ENCODE assay signal across 8 cellular contexts in the genomic region with DNA sequence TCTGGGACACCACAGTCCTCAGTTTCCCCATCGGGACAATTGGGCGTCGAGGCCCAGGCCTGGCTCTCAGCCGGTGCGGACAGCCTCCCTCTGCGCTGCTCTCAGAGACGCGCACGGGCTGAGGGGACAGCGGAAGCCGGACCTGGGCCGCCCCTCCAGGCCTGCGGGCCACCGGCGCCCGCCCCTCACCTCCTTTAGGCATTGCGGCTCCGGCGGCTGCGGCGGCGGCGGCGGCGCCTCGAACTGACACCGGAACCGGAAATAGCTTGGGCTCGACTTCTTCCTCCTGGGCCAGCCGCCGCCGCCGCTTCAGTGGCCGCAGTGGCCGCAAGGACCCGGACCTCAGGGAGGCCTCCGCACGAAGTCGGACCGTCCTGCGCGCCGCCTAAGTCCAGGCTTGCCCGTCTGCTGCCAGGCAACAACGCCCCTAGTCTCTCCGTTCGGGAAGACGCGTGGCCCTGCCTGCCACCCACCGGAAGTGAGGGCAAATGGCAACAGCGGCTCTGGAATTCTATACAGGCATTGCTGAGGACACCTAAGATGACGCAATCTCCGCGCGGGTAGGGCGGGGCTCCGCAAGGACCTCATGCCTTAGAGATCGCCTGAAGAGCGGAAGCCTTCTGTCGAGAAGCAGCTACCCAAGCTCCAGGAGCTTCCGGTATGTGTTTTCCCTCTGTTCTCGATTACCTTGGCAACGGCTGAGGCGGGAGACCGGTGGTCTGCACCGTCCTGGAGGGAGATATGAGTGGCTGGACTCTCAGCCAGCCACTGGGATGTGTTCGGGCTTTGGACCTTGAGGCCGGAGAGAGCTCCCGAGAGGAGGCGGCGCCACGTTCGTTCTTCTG. TPM values are rescaled to one million over a fixed set of nuclear protein-coding genes. Genes with fewer than 3 reads are reported as not detected.
DNase-seq lines count a peak whose midpoint lies in the region; TF ChIP-seq lines count a peak whose summit lies in the region.

TSS of gene BUD31 (plus strand) at position 623 of the 845 bp plus-strand sequence. CDS start 2,124 bp downstream, outside the sequence.
TSS of gene PDAP1 (minus strand) at position 251 of the 845 bp plus-strand sequence. CDS start at position 202, 49 bp downstream.

- peak within 1 kb of the TSS; percentile 91 for H3K56ac ChIP-seq in H9 (ENCODE audit: insufficient read length, low read depth, low read length)

- H3K18ac ChIP-seq in H9 (ENCODE audit: insufficient read length, low read depth, low read length) = peak within 1 kb of the TSS; percentile 100

- no peaks in the 10 kb centered on the region for H3K27me3 Mint-ChIP-seq in H9 (ENCODE audit: low read depth)
- H3K27me3 Mint-ChIP-seq in neural crest cell (ENCODE audit: low read depth) = no peaks in the 10 kb centered on the region

- peak within 1 kb of the TSS; percentile 100 for H2BK5ac ChIP-seq in H9 (ENCODE audit: insufficient read length, low read length)

- H3K27ac ChIP-seq in H9 (ENCODE audit: insufficient read length, low read depth, low read length) (peak within 1 kb of the TSS; percentile 94), stomach smooth muscle (ENCODE audit: low read length) (peak within 1 kb of the TSS; percentile 98)

- H3K4me3 Mint-ChIP-seq in H9 (peak within 1 kb of the TSS; percentile 95 to 96), neural crest cell (peak within 1 kb of the TSS; percentile 100)

- peak within 1 kb of the TSS; percentile 92 for H2BK120ac ChIP-seq in H9 (ENCODE audit: low read depth, low read length, poor library complexity, severe bottlenecking)

- H4K8ac ChIP-seq in H9 (replicated peaks; ENCODE audit: insufficient read length, low read depth, low read length) = peak within 1 kb of the TSS; percentile 100

- DNase-seq in ELR (ENCODE audit: low read depth) (peak; percentile 94), H9 (peak; percentile 95), MG63 (peak; percentile 91), SHP77 treated with DMSO at 0.1 percent for 48 hours (lab: John Stamatoyannopoulos, UW) (peak; percentile 95), activated gamma-delta T cell (lab: John Stamatoyannopoulos, UW) (peak; percentile 78), fibroblast of villous mesenchyme (ENCODE audit: low read depth) (peak; percentile 97), neural crest cell (ENCODE audit: low read depth, low spot score) (peak; percentile 88)

- H3K27me3 ChIP-seq in H9 (ENCODE audit: insufficient read depth, low read length) (no peaks in the 10 kb centered on the region), MG63 (no peaks in the 10 kb centered on the region), stomach smooth muscle (ENCODE audit: control insufficient read depth in 1 of 2, insufficient read depth in 2 of 2, low read length in 2 of 2) (no peaks in the 10 kb centered on the region)

- H3T11ph ChIP-seq in H9 (ENCODE audit: low read length) = peak within 1 kb of the TSS; percentile 81

- H3K27ac Mint-ChIP-seq in H9 (peak within 1 kb of the TSS; percentile 96 to 99 (median 98)), neural crest cell (ENCODE audit: unreplicated experiment) (peak within 1 kb of the TSS; percentile 100)

- H4K5ac ChIP-seq in H9 (ENCODE audit: insufficient read length, low read depth, low read length) = peak within 1 kb of the TSS; percentile 99

- peaks cover 12% of the 10 kb centered on the region for H3K79me1 ChIP-seq in H9 (ENCODE audit: insufficient read depth, low read depth, low read length, poor library complexity, severe bottlenecking)

- peak within 1 kb of the TSS; percentile 80 for H2AFZ ChIP-seq in H9 (ENCODE audit: low read length)

- WGBS in H9 (ENCODE audit: extremely low coverage, insufficient read length, low lambda C conversion rate) = no CpG with 5 or more reads among the region's 73 CpGs

- H3K36me3 ChIP-seq in MG63 (peaks cover 35% of the 10 kb centered on the region), stomach smooth muscle (ENCODE audit: control insufficient read depth in 2 of 2, insufficient read depth in 2 of 2, low read length in 2 of 2) (peaks cover 25 to 34% of the 10 kb centered on the region in 2 donors)

- H3K9ac ChIP-seq in H9 (ENCODE audit: extremely low read depth, insufficient read length, low read length) (peak within 1 kb of the TSS; percentile 97), stomach smooth muscle (ENCODE audit: low read length in 2 of 2) (peak within 1 kb of the TSS; percentile 97 to 99)

- no peak within 1 kb of the TSS for H3K23ac ChIP-seq in H9 (ENCODE audit: insufficient read length, low read depth, low read length)

- no peak within 1 kb of the TSS for H2BK15ac ChIP-seq in H9 (ENCODE audit: low read depth, low read length)

- H3K4me2 ChIP-seq in H9 (ENCODE audit: insufficient read depth, insufficient read length, low read length) = peak within 1 kb of the TSS; percentile 91

- peaks cover 16% of the 10 kb centered on the region for H3K23me2 ChIP-seq in H9 (ENCODE audit: insufficient read length, low read depth, low read length, poor library complexity, severe bottlenecking)

- peak within 1 kb of the TSS; percentile 100 for H3K14ac ChIP-seq in H9 (ENCODE audit: insufficient read depth, low read length)

- peaks cover 19 to 23% of the 10 kb centered on the region in 2 experiments for H3K4me1 Mint-ChIP-seq in H9
- H3K4me1 Mint-ChIP-seq in neural crest cell = peaks cover 37% of the 10 kb centered on the region

- H4K91ac ChIP-seq in H9 (ENCODE audit: insufficient read length, low read depth, low read length) = no peak within 1 kb of the TSS

- H3K4me3 ChIP-seq in MG63 (peak within 1 kb of the TSS; percentile 99), fibroblast of villous mesenchyme (ENCODE audit: low read depth, low read length) (peak within 1 kb of the TSS; percentile 96), stomach smooth muscle (ENCODE audit: low read length in 2 of 2) (peak within 1 kb of the TSS; percentile 89 to 99)

- no peaks in the 10 kb centered on the region for H3K9me3 Mint-ChIP-seq in H9
- no peaks in the 10 kb centered on the region for H3K9me3 Mint-ChIP-seq in neural crest cell

- peaks cover 36% of the 10 kb centered on the region for H3K79me2 ChIP-seq in H9 (ENCODE audit: insufficient read depth, low read length)

- H4K20me1 ChIP-seq in H9 (ENCODE audit: control insufficient read depth, insufficient read depth, insufficient read length) = no peaks in the 10 kb centered on the region

- H2AK5ac ChIP-seq in H9 (ENCODE audit: insufficient read length, low read length) = no peak within 1 kb of the TSS

- H3K4me1 ChIP-seq in H9 (ENCODE audit: insufficient read depth, low read length) = no peaks in the 10 kb centered on the region
- peaks cover 42% of the 10 kb centered on the region for H3K4me1 ChIP-seq in stomach smooth muscle (ENCODE audit: control insufficient read depth, insufficient read depth, low read length)

- H3K36me3 Mint-ChIP-seq in H9 (ENCODE audit: insufficient read depth in 1 of 3, low read depth in 3 of 3) (peaks cover 34 to 60% (median 52%) of the 10 kb centered on the region in 3 experiments; a peak in 6 of 7 replicates), neural crest cell (ENCODE audit: low read depth) (peaks cover 17% of the 10 kb centered on the region)

- H3K4ac ChIP-seq in H9 (ENCODE audit: low read depth, low read length) = no peak within 1 kb of the TSS; the same call in 1 of the 2 replicates

- TF ChIP-seq CTCF in H9 (conservative IDR thresholded peaks at IDR 0.05) (no peak), fibroblast of villous mesenchyme (IDR thresholded peaks at IDR 0.05; ENCODE audit: insufficient read depth, low read depth, low read length) (no peak), neural crest cell (conservative IDR thresholded peaks at IDR 0.05) (no peak)

- H2BK20ac ChIP-seq in H9 (ENCODE audit: low read depth, low read length, poor library complexity, severe bottlenecking) = no peak within 1 kb of the TSS

- H2BK12ac ChIP-seq in H9 (ENCODE audit: insufficient read length, low read depth, low read length) = peak within 1 kb of the TSS; percentile 85

- no peaks in the 10 kb centered on the region for H3K9me3 ChIP-seq in H9 (ENCODE audit: control insufficient read depth, low read depth, low read length)
- H3K9me3 ChIP-seq in MG63 = no peaks in the 10 kb centered on the region
- no peaks in the 10 kb centered on the region for H3K9me3 ChIP-seq in stomach smooth muscle (ENCODE audit: control insufficient read depth in 2 of 2, low read length in 2 of 2)

RNA-seq across cellular contexts. Expression of gene BUD31, which starts in this region (rescaled TPM):
- total RNA-seq in H9 (2021) = 104 TPM in 2 replicates
- total RNA-seq in MG63 (2014; rRNA removed; shearing (Covaris generic); ENCODE audit: low replicate concordance) = 52.0 and 69.0 TPM in 2 replicates
- 101 and 170 TPM in 2 replicates for total RNA-seq in fibroblast of villous mesenchyme
- total RNA-seq in neural crest cell = 107 and 108 TPM in 2 replicates

RNA-seq across cellular contexts. Expression of gene PDAP1, which starts in this region (rescaled TPM):
- total RNA-seq in H9 (2021) (150 and 160 TPM in 2 replicates), fibroblast of villous mesenchyme (34.5 and 38.0 TPM in 2 replicates), neural crest cell (146 and 155 TPM in 2 replicates)
- 156 and 207 TPM in 2 replicates for total RNA-seq in MG63 (2014; rRNA removed; shearing (Covaris generic); ENCODE audit: low replicate concordance)

Comparison
In these comparisons a context has a peak if more than half of its experiments do, and no peak if none do; other contexts are left out.
1. Peak in every context shown above with its lines: DNase-seq, H3K4me3 ChIP-seq and H3K27ac ChIP-seq.